24 cellular contexts compared by ENCODE assay signal in the genomic region with DNA sequence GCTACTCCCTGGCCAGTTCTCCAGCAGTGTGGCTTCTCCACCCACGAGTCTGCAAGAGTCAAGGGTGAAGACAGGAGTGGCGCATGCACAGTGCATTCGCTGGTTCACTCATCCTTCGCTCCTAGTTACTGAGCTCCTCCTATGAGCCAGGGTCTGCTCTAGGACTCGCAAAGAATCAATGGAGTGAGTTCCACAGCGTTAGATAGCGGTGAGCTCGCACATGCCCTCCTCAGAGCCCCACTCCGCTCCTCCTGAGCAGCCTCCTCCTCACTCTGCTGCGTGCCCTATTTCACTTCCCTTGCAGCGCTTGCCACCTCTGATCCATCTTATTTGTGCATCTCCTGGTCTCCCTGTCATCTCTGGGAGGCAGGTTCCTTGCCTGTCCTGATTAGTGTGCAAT.
"Had no signal": no experiment of that assay in that cellular context is flagged by ENCODE, and none has a peak within 500 bp of the region (broad histone marks: within the 10 kb centered on the region; RNA-seq: fewer than 3 reads in every experiment).

No MANE protein-coding gene starts in this region.

- H3K27ac Mint-ChIP-seq: activated naive CD8-positive, alpha-beta T cell treated with anti-CD3 and anti-CD28 coated beads, Interleukin-2, amount 10 ng/mL, durations not matched to agents 7 days and 5 days had no signal

- DNase-seq: activated CD4-positive, alpha-beta T cell treated with anti-CD3 and anti-CD28 coated beads for 4 hours; activated CD8-positive, alpha-beta memory T cell treated with anti-CD3 and anti-CD28 coated beads, Interleukin-2, amount 50 U/mL, for 48 hours; activated CD8-positive, alpha-beta T cell treated with anti-CD3 and anti-CD28 coated beads, Interleukin-2, amount 10 ng/mL, durations not matched to agents 7 days and 5 days; activated effector memory CD4-positive, alpha-beta T cell treated with anti-CD3 and anti-CD28 coated beads, Interleukin-2, amount 50 U/mL, for 16 hours; activated naive CD4-positive, alpha-beta T cell treated with Interleukin-2 at 50 U/mL for 16 hours; activated naive CD8-positive, alpha-beta T cell treated with anti-CD3 and anti-CD28 coated beads, Interleukin-2, amount 10 ng/mL, durations not matched to agents 7 days and 5 days; activated T-cell treated with anti-CD3 and anti-CD28 coated beads, Interleukin-2, amount 50 U/mL, for 1 hour; aorta; NCI-H1092; NCI-H1417; NCI-H2029 treated with DMSO at 0.1 percent for 48 hours; NCI-H345; NCI-H510A; NCI-H526 treated with DMSO at 0.1 percent for 48 hours; NK-92 treated with Interleukin-12 subunit alpha and Interleukin-12 subunit beta, amount 100 ng/mL, for 24 hours; OCI-M1; RPMI8226; T-cell had no signal

- H3K27ac ChIP-seq: KMS-11, SK-N-MC had no signal

- H3K4me2 ChIP-seq: KMS-11 had no signal

- ATAC-seq: activated CD4-positive, CD25-positive, alpha-beta regulatory T cell treated with anti-CD3 and anti-CD28 coated beads, Interleukin-2, amount 50 U/mL, for 24 hours; activated CD8-positive, alpha-beta T cell treated with anti-CD3 and anti-CD28 coated beads, Interleukin-2, amount 10 ng/mL, durations not matched to agents 7 days and 5 days; Panc1; Right ventricle myocardium inferior; T-cell had no signal

- H3K4me3 Mint-ChIP-seq: activated CD8-positive, alpha-beta T cell treated with anti-CD3 and anti-CD28 coated beads, Interleukin-2, amount 10 ng/mL, durations not matched to agents 7 days and 5 days; activated naive CD8-positive, alpha-beta T cell treated with anti-CD3 and anti-CD28 coated beads, Interleukin-2, amount 10 ng/mL, durations not matched to agents 7 days and 5 days; central memory CD8-positive, alpha-beta T cell; T-cell had no signal

- H3K9me3 Mint-ChIP-seq: activated naive CD8-positive, alpha-beta T cell treated with anti-CD3 and anti-CD28 coated beads, Interleukin-2, amount 10 ng/mL, durations not matched to agents 7 days and 5 days; central memory CD8-positive, alpha-beta T cell; T-cell had no signal

- H3K27me3 Mint-ChIP-seq: activated naive CD8-positive, alpha-beta T cell treated with anti-CD3 and anti-CD28 coated beads, Interleukin-2, amount 10 ng/mL, durations not matched to agents 7 days and 5 days; central memory CD8-positive, alpha-beta T cell; T-cell had no signal

- H3K9ac ChIP-seq: KMS-11 had no signal

- H3K4me3 ChIP-seq: SK-N-MC had no signal
